Comparison of ENCODE assay signal across 1 cellular context in the genomic region with DNA sequence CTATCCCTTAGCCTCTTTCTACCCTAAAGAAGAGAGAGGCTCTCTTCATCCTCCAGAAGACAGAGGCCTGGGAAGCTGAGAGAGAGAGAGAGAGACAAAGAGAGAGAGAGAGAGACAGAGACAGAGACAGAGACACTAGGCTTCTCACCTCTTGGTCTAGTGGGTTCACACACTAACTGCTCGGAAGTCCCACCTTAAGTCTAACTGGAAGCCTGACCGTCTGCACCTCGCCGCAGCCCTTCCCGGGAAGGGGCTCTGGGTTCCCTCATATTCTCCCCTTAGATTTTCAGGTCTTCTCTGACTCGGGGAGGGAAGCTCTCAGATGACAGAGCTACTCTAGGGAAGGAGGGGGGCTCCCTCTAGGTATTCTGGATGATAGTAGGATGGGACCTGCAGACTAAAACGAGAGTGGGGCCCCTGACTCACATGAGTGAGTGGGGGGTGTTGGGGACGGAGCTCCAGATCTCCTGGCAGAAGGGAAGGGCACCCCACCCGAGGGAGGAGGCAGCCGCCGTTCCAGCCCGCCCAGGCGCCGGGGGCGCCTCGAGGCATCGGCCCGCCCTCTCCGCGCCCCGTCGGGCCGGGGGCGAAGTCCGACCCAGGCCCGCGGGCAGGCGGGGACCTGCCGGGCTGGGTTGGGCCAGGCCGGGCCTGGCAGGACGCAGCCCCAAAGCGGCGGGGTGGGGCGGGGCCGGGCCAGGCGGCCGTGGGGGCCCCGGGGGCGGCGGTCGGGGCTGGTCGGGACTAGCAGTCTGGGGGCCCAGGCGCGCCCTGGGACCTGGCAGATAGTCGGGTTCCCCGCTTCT.
TF ChIP-seq lines count a peak whose summit lies in the region.

No MANE protein-coding gene starts in this region.

TF ChIP-seq in H1, 55 proteins besides CTCF, POLR2A, EP300 and RAD21:
- TF ChIP-seq BRCA1 (IDR thresholded peaks at IDR 0.05; ENCODE audit: low read depth, low read length) (no peak), HDAC2 (IDR thresholded peaks at IDR 0.05; ENCODE audit: borderline replicate concordance in 1 of 2, low read depth in 2 of 2, low read length in 2 of 2) (peak in 1 of 2 experiments; percentile 94; a peak in 1 of 4 replicates), SIX5 (IDR thresholded peaks at IDR 0.05; ENCODE audit: low read depth, low read length) (no peak), MAFK (IDR thresholded peaks at IDR 0.05; ENCODE audit: low read depth, low read length) (no peak), BACH1 (IDR thresholded peaks at IDR 0.05; ENCODE audit: low read length) (no peak), POLR2AphosphoS5 (IDR thresholded peaks at IDR 0.05; ENCODE audit: low read depth, low read length) (no peak), PHF8 (conservative IDR thresholded peaks at IDR 0.05; ENCODE audit: low read depth, low read length) (0 out of 2 replicates have a peak, but pooled peaks have one; percentile 4), CREB1 (IDR thresholded peaks at IDR 0.05) (no peak), KDM1A (IDR thresholded peaks at IDR 0.05; ENCODE audit: borderline replicate concordance, low read length) (peak; percentile 97), SP1 (IDR thresholded peaks at IDR 0.05; ENCODE audit: low read depth, low read length) (no peak), SRF (IDR thresholded peaks at IDR 0.05; ENCODE audit: low read depth, low read length) (no peak)
- TF ChIP-seq, protein P1, sequence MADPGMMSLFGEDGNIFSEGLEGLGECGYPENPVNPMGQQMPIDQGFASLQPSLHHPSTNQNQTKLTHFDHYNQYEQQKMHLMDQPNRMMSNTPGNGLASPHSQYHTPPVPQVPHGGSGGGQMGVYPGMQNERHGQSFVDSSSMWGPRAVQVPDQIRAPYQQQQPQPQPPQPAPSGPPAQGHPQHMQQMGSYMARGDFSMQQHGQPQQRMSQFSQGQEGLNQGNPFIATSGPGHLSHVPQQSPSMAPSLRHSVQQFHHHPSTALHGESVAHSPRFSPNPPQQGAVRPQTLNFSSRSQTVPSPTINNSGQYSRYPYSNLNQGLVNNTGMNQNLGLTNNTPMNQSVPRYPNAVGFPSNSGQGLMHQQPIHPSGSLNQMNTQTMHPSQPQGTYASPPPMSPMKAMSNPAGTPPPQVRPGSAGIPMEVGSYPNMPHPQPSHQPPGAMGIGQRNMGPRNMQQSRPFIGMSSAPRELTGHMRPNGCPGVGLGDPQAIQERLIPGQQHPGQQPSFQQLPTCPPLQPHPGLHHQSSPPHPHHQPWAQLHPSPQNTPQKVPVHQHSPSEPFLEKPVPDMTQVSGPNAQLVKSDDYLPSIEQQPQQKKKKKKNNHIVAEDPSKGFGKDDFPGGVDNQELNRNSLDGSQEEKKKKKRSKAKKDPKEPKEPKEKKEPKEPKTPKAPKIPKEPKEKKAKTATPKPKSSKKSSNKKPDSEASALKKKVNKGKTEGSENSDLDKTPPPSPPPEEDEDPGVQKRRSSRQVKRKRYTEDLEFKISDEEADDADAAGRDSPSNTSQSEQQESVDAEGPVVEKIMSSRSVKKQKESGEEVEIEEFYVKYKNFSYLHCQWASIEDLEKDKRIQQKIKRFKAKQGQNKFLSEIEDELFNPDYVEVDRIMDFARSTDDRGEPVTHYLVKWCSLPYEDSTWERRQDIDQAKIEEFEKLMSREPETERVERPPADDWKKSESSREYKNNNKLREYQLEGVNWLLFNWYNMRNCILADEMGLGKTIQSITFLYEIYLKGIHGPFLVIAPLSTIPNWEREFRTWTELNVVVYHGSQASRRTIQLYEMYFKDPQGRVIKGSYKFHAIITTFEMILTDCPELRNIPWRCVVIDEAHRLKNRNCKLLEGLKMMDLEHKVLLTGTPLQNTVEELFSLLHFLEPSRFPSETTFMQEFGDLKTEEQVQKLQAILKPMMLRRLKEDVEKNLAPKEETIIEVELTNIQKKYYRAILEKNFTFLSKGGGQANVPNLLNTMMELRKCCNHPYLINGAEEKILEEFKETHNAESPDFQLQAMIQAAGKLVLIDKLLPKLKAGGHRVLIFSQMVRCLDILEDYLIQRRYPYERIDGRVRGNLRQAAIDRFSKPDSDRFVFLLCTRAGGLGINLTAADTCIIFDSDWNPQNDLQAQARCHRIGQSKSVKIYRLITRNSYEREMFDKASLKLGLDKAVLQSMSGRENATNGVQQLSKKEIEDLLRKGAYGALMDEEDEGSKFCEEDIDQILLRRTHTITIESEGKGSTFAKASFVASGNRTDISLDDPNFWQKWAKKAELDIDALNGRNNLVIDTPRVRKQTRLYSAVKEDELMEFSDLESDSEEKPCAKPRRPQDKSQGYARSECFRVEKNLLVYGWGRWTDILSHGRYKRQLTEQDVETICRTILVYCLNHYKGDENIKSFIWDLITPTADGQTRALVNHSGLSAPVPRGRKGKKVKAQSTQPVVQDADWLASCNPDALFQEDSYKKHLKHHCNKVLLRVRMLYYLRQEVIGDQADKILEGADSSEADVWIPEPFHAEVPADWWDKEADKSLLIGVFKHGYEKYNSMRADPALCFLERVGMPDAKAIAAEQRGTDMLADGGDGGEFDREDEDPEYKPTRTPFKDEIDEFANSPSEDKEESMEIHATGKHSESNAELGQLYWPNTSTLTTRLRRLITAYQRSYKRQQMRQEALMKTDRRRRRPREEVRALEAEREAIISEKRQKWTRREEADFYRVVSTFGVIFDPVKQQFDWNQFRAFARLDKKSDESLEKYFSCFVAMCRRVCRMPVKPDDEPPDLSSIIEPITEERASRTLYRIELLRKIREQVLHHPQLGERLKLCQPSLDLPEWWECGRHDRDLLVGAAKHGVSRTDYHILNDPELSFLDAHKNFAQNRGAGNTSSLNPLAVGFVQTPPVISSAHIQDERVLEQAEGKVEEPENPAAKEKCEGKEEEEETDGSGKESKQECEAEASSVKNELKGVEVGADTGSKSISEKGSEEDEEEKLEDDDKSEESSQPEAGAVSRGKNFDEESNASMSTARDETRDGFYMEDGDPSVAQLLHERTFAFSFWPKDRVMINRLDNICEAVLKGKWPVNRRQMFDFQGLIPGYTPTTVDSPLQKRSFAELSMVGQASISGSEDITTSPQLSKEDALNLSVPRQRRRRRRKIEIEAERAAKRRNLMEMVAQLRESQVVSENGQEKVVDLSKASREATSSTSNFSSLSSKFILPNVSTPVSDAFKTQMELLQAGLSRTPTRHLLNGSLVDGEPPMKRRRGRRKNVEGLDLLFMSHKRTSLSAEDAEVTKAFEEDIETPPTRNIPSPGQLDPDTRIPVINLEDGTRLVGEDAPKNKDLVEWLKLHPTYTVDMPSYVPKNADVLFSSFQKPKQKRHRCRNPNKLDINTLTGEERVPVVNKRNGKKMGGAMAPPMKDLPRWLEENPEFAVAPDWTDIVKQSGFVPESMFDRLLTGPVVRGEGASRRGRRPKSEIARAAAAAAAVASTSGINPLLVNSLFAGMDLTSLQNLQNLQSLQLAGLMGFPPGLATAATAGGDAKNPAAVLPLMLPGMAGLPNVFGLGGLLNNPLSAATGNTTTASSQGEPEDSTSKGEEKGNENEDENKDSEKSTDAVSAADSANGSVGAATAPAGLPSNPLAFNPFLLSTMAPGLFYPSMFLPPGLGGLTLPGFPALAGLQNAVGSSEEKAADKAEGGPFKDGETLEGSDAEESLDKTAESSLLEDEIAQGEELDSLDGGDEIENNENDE (IDR thresholded peaks at IDR 0.05; ENCODE audit: insufficient replicate concordance, low read length), result no peak
- TF ChIP-seq, protein P2, sequence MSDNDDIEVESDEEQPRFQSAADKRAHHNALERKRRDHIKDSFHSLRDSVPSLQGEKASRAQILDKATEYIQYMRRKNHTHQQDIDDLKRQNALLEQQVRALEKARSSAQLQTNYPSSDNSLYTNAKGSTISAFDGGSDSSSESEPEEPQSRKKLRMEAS (IDR thresholded peaks at IDR 0.05), result no peak
- TF ChIP-seq, protein P3, sequence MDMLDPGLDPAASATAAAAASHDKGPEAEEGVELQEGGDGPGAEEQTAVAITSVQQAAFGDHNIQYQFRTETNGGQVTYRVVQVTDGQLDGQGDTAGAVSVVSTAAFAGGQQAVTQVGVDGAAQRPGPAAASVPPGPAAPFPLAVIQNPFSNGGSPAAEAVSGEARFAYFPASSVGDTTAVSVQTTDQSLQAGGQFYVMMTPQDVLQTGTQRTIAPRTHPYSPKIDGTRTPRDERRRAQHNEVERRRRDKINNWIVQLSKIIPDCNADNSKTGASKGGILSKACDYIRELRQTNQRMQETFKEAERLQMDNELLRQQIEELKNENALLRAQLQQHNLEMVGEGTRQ (IDR thresholded peaks at IDR 0.05; ENCODE audit: low read length), result no peak
